In the genomic region with DNA sequence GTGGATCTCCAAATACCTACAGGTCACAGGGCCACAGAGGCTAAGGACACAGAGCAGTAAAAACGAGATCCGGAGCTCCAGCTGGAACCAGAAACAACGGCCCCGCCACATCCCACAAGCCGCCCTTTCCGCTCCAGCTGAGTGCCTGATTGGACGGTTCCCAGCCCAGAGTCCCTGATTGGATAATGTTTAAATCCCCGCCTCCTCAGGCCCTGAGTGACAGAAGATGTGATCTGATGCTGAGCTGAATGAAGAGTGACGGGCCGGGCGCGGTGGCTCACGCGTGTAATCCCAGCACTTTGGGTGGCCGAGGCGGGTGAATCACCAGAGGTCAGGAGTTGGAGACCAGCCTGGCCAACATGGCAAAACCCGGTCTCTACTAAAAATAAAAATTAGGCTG, we compare ENCODE assay signal across 14 cellular contexts. TPM values are rescaled to one million over a fixed set of nuclear protein-coding genes. Genes with fewer than 3 reads are reported as not detected.
DNase-seq lines count a peak whose midpoint lies in the region; ATAC-seq and TF ChIP-seq lines count a peak whose summit lies in the region.
"Had no signal": no experiment of that assay in that cellular context is flagged by ENCODE, and none has a peak within 500 bp of the region (broad histone marks: within the 10 kb centered on the region; RNA-seq: fewer than 3 reads in every experiment).

A gene (minus strand): TSS at position 101 of the 400 bp plus-strand sequence. CDS start 135 bp downstream, outside the sequence.

- no peaks in the 10 kb centered on the region for H3K9me2 ChIP-seq in SK-N-SH

- H3K4me2 ChIP-seq in SK-N-SH = no peak within 1 kb of the TSS
- H3K4me2 ChIP-seq: PC-9 had no signal

- H3K9ac ChIP-seq in NT2/D1 (ENCODE audit: insufficient read length, low read depth) = peak within 1 kb of the TSS; percentile 58
- no peak within 1 kb of the TSS for H3K9ac ChIP-seq in SK-N-SH

- peak within 1 kb of the TSS; percentile 60 for H3K4me3 ChIP-seq in NT2/D1 (ENCODE audit: insufficient read length, low read depth)
- H3K4me3 ChIP-seq in coronary artery = peak within 1 kb of the TSS; percentile 65
- no peak within 1 kb of the TSS for H3K4me3 ChIP-seq in SK-N-SH (ENCODE audit: low read depth in 2 of 2, low read length in 1 of 2)
- H3K4me3 ChIP-seq: PC-9 had no signal

- no peak within 1 kb of the TSS for H2AFZ ChIP-seq in SK-N-SH (ENCODE audit: low read depth)
- H2AFZ ChIP-seq: PC-9 had no signal

- H4K20me1 ChIP-seq in SK-N-SH (ENCODE audit: insufficient read depth) = no peaks in the 10 kb centered on the region

- TF ChIP-seq EP300 in SK-N-SH (IDR thresholded peaks at IDR 0.05; ENCODE audit: borderline replicate concordance in 1 of 2, low read depth in 1 of 2, low read length in 1 of 2) = no peak

- CTCF ChIA-PET in SK-N-SH (lab: Yijun Ruan, JAX) = no interaction called here

- H3K27ac ChIP-seq in coronary artery = peak within 1 kb of the TSS in 1 of 2 donors; percentile 11
- no peak within 1 kb of the TSS for H3K27ac ChIP-seq in SK-N-SH (ENCODE audit: low read depth in 2 of 2, low read length in 1 of 2)
- H3K27ac ChIP-seq: PC-9, skin epidermis had no signal

- H3F3A ChIP-seq in SK-N-SH (replicated peaks; ENCODE audit: insufficient read depth) = no peaks in the 10 kb centered on the region

- 11% methylated on average over 16 of the region's 17 CpGs for WGBS in SK-N-SH (ENCODE audit: low lambda C conversion rate)

- DNase-seq in NT2/D1 (ENCODE audit: low read depth, low spot score) (peak; percentile 50), coronary artery (ENCODE audit: low spot score) (peak; percentile 78), medulla oblongata (ENCODE audit: extremely low spot score) (peak; percentile 82), superior temporal gyrus (ENCODE audit: extremely low spot score) (peak; percentile 78), SK-N-SH (no peak), NCI-H2196 treated with DMSO at 0.1 percent for 48 hours (lab: John Stamatoyannopoulos, UW; ENCODE audit: unreplicated experiment) (no peak), NCI-H187 treated with DMSO at 0.1 percent for 48 hours (lab: John Stamatoyannopoulos, UW) (no peak)
- DNase-seq: activated naive CD8-positive, alpha-beta T cell treated with anti-CD3 and anti-CD28 coated beads for 36 hours; H9; kidney glomerular epithelial cell; PC-9 had no signal

- ATAC-seq in HG02840 (IDR thresholded peaks at IDR 0.05; ENCODE audit: low FRiP score, unreplicated experiment) = no peak
- ATAC-seq: activated CD4-positive, CD25-positive, alpha-beta regulatory T cell treated with anti-CD3 and anti-CD28 coated beads, Interleukin-2, amount 50 U/mL, for 24 hours had no signal

- no peak for TF ChIP-seq CTCF in coronary artery (IDR thresholded peaks at IDR 0.05)
- no peak for TF ChIP-seq CTCF in SK-N-SH (IDR thresholded peaks at IDR 0.05)

- H3K4me1 ChIP-seq in NT2/D1 (ENCODE audit: insufficient read depth, insufficient read length) (no peaks in the 10 kb centered on the region), SK-N-SH (ENCODE audit: control insufficient read depth in 1 of 2, insufficient read depth in 2 of 2, low read depth in 1 of 2, low read length in 1 of 2) (no peaks in the 10 kb centered on the region)

- no peaks in the 10 kb centered on the region for H3K9me3 ChIP-seq in NT2/D1 (ENCODE audit: insufficient read depth, low read length)
- H3K9me3 ChIP-seq in SK-N-SH = no peaks in the 10 kb centered on the region

- no peaks in the 10 kb centered on the region for H3K27me3 ChIP-seq in NT2/D1 (ENCODE audit: insufficient read depth, insufficient read length)
- H3K27me3 ChIP-seq in SK-N-SH (ENCODE audit: insufficient read depth) = no peaks in the 10 kb centered on the region

- H3K79me2 ChIP-seq in SK-N-SH (ENCODE audit: insufficient read depth) = no peaks in the 10 kb centered on the region

- POLR2A ChIA-PET in SK-N-SH (lab: Yijun Ruan, JAX) = no interaction called here

- no peak for TF ChIP-seq RAD21 in SK-N-SH (IDR thresholded peaks at IDR 0.05; ENCODE audit: low read length)

- peaks cover 4% of the 10 kb centered on the region for H3K36me3 ChIP-seq in NT2/D1 (ENCODE audit: insufficient read depth, insufficient read length, low read length)
- no peaks in the 10 kb centered on the region for H3K36me3 ChIP-seq in SK-N-SH (replicated peaks in 1 of 2; ENCODE audit: control insufficient read depth in 1 of 2, insufficient read depth in 2 of 2, low read length in 1 of 2)

TF ChIP-seq in SK-N-SH, 30 proteins besides CTCF, POLR2A, EP300 and RAD21:
- no peak for TF ChIP-seq SMC3 (IDR thresholded peaks at IDR 0.05; ENCODE audit: low read depth, low read length)
- TF ChIP-seq POLR2AphosphoS5 (IDR thresholded peaks at IDR 0.05; ENCODE audit: low read depth, low read length) = no peak
TF ChIP-seq in SK-N-SH: peak in this region for 0.

RNA-seq across cellular contexts. Expression of the gene that starts here (rescaled TPM):
- not detected in 2 replicates for polyA plus RNA-seq in SK-N-SH (2012; rRNA removed)
- polyA plus RNA-seq in SK-N-SH (2012; cell fraction: cytosol; rRNA removed) = under 0.01 TPM in 2 replicates
- not detected in 2 replicates for polyA plus RNA-seq in SK-N-SH (2012; cell fraction: nucleus; rRNA removed)

Comparison
In these comparisons a context has a peak if more than half of its experiments do, and no peak if none do; other contexts are left out.
1. DNase-seq: peak in NT2/D1 (single experiment), coronary artery (single experiment), medulla oblongata (single experiment) and superior temporal gyrus (single experiment); none in SK-N-SH (single experiment), NCI-H2196 treated with DMSO at 0.1 percent for 48 hours (single experiment) and NCI-H187 treated with DMSO at 0.1 percent for 48 hours (single experiment).
2. H3K4me3 ChIP-seq: peak in NT2/D1 (single experiment) and coronary artery (single experiment); none in SK-N-SH (0 of 2).